ENCODE assay signal across 8 cellular contexts in the genomic region with DNA sequence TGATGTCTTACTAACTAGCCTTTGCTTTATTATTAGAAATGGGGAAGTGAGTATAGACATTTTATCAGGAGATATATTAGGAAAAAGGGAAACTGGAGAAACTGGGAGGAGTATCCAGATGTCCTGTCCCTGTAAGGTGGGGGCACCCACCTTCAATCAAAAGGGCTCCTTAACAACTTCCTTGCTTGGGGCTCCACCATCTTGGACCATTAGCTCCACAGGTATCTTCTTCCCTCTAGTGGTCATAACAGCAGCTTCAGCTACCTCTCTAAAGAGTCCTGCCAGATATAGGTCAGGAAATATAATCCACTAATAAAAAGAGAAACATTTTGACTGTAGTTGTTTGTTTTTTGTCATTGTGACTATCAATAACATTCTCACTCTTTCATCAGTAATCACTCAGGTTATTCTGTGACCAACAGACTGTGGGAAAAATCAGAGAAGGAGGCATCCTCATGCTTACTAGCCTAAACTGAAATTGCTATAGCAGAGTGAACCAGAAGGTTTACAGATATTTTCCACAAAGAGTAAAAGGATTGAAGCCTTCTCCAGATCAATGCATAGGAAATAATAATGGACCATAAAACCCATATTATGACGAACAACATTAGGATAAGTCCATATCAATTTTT.
DNase-seq lines count a peak whose midpoint lies in the region; ATAC-seq and TF ChIP-seq lines count a peak whose summit lies in the region.

No MANE protein-coding gene starts in this region.

- TF ChIP-seq POLR2A in GM18505 (IDR thresholded peaks at IDR 0.05; ENCODE audit: borderline replicate concordance, extremely low read depth, insufficient read depth, insufficient read length): no peak
- TF ChIP-seq POLR2A in erythroblast (IDR thresholded peaks at IDR 0.05; ENCODE audit: low read length): peak; percentile 32

- no peak overlapping the region for H3K27ac ChIP-seq in 22Rv1

- TF ChIP-seq CTCF in 22Rv1 (IDR thresholded peaks at IDR 0.05): peak; percentile 63

- DNase-seq in NCI-H345 (lab: John Stamatoyannopoulos, UW) (peak; percentile 1), erythroblast (lab: John Stamatoyannopoulos, UW) (peak; percentile 87 to 89), NCI-H2081 (lab: John Stamatoyannopoulos, UW) (no peak), NCI-H446 (lab: John Stamatoyannopoulos, UW) (no peak)
- DNase-seq in effector CD4-positive, alpha-beta T cell: no peak

- ATAC-seq in GM18505 (IDR thresholded peaks at IDR 0.05; ENCODE audit: unreplicated experiment) (peak; percentile 87), HG02759 (IDR thresholded peaks at IDR 0.05; ENCODE audit: unreplicated experiment) (peak; percentile 94)

Comparison
In these comparisons a context has a peak if more than half of its experiments do, and no peak if none do; other contexts are left out.
1. DNase-seq: peak in NCI-H345 (single experiment) and erythroblast (2 of 2); none in NCI-H2081 (0 of 2), NCI-H446 (0 of 2) and effector CD4-positive, alpha-beta T cell (single experiment).